ENCODE assay signal across 10 cellular contexts in genomic region chr16:3503513-3503912, GRCh38. TPM values are rescaled to one million over a fixed set of nuclear protein-coding genes. Genes with fewer than 3 reads are reported as not detected.
A peak's percentile ranks its signal among the peaks of the same experiment; 100 is the strongest.
DNase-seq lines count a peak whose midpoint lies in the region; ATAC-seq and TF ChIP-seq lines count a peak whose summit lies in the region.
"Had no signal": no experiment of that assay in that cellular context is flagged by ENCODE, and none has a peak within 500 bp of the region (broad histone marks: within the 10 kb centered on the region; RNA-seq: fewer than 3 reads in every experiment).

No MANE protein-coding gene starts in this region.

- no peak for TF ChIP-seq CTCF in glutamatergic neuron (IDR thresholded peaks at IDR 0.05; ENCODE audit: partially characterized antibody, unreplicated experiment)

- H3K27me3 Mint-ChIP-seq in T-cell: no peaks in the 10 kb centered on the region
- no peaks in the 10 kb centered on the region for H3K27me3 Mint-ChIP-seq in stimulated activated naive CD8-positive, alpha-beta T cell treated with anti-CD3 and anti-CD28 coated beads, Interleukin-15, amount 100 ng/mL, for 72 hours
- H3K27me3 Mint-ChIP-seq in glutamatergic neuron (ENCODE audit: unreplicated experiment): peaks cover 9% of the 10 kb centered on the region

- H3K4me1 Mint-ChIP-seq in T-cell (peaks cover 70 to 73% (median 70%) of the 10 kb centered on the region in 3 donors), glutamatergic neuron (ENCODE audit: low read depth, unreplicated experiment) (peaks cover 3% of the 10 kb centered on the region)
- H3K4me1 Mint-ChIP-seq in stimulated activated naive CD8-positive, alpha-beta T cell treated with anti-CD3 and anti-CD28 coated beads, Interleukin-15, amount 100 ng/mL, for 72 hours: peaks cover 83% of the 10 kb centered on the region

- peak; percentile 23 to 77 (median 46) for DNase-seq in T-cell
- DNase-seq in activated T-cell treated with anti-CD3 and anti-CD28 coated beads, Interleukin-2, amount 50 U/mL, for 48 hours: peak; percentile 59 to 64
- DNase-seq in mesenteric fat pad (ENCODE audit: low spot score): peak; percentile 26
- DNase-seq in stimulated activated naive CD8-positive, alpha-beta T cell treated with anti-CD3 and anti-CD28 coated beads, Interleukin-15, amount 100 ng/mL, for 72 hours: peak; percentile 42 to 71
- DNase-seq in NCI-H1417 treated with DMSO at 0.1 percent for 48 hours (lab: John Stamatoyannopoulos, UW): no peak
- DNase-seq in glutamatergic neuron: no peak
- DNase-seq: NCI-H510A, T1000 had no signal

- H3K4me3 Mint-ChIP-seq in T-cell (peak overlapping the region; percentile 66 to 92 (median 92)), glutamatergic neuron (ENCODE audit: unreplicated experiment) (no peak overlapping the region)
- peak overlapping the region; percentile 85 to 98 for H3K4me3 Mint-ChIP-seq in stimulated activated naive CD8-positive, alpha-beta T cell treated with anti-CD3 and anti-CD28 coated beads, Interleukin-15, amount 100 ng/mL, for 72 hours

- peak overlapping the region; percentile 94 to 97 for H3K27ac Mint-ChIP-seq in T-cell
- H3K27ac Mint-ChIP-seq in stimulated activated naive CD8-positive, alpha-beta T cell treated with anti-CD3 and anti-CD28 coated beads, Interleukin-15, amount 100 ng/mL, for 72 hours: peak overlapping the region; percentile 93 to 94
- H3K27ac Mint-ChIP-seq in glutamatergic neuron (ENCODE audit: unreplicated experiment): no peak overlapping the region

- ATAC-seq in T-cell (replicated peaks in 1 of 4) (peak; percentile 46 to 66 (median 60)), HG03045 (IDR thresholded peaks at IDR 0.05; ENCODE audit: unreplicated experiment) (no peak)
- peak; percentile 72 for ATAC-seq in stimulated activated naive CD8-positive, alpha-beta T cell treated with anti-CD3 and anti-CD28 coated beads, Interleukin-15, amount 100 ng/mL, for 72 hours

- H3K9me3 Mint-ChIP-seq in T-cell: peaks cover 0 to 3% (median 0%) of the 10 kb centered on the region in 3 donors
- H3K9me3 Mint-ChIP-seq in stimulated activated naive CD8-positive, alpha-beta T cell treated with anti-CD3 and anti-CD28 coated beads, Interleukin-15, amount 100 ng/mL, for 72 hours: no peaks in the 10 kb centered on the region
- peaks cover 2% of the 10 kb centered on the region for H3K9me3 Mint-ChIP-seq in glutamatergic neuron (ENCODE audit: unreplicated experiment)

- POLR2A ChIA-PET in T-cell (lab: Charles Lee): no interaction called here

- peaks cover 18% of the 10 kb centered on the region for H3K36me3 Mint-ChIP-seq in T-cell
- H3K36me3 Mint-ChIP-seq in glutamatergic neuron (ENCODE audit: unreplicated experiment): peaks cover 2% of the 10 kb centered on the region

- CTCF ChIA-PET in T-cell (lab: Charles Lee): no interaction called here

RNA-seq across cellular contexts. Expression of gene CLUAP1, which starts 2.7 kb away (rescaled TPM):
- total RNA-seq in T-cell (10 to 100 TPM; 22.5 to 36.2 (median 32.6) TPM), mesenteric fat pad (20.0 TPM), glutamatergic neuron (ENCODE audit: unreplicated experiment) (15.4 TPM)

RNA-seq across cellular contexts. Expression of gene C16orf90, which starts 8.2 kb away (rescaled TPM):
- not detected for total RNA-seq in T-cell
- total RNA-seq in mesenteric fat pad: not detected
- total RNA-seq in glutamatergic neuron (ENCODE audit: unreplicated experiment): not detected
- total RNA-seq: glomerular endothelial cell had no signal

Comparison
In these comparisons a context has a peak if more than half of its experiments do, and no peak if none do; other contexts are left out.
1. DNase-seq: peak in T-cell (34 of 34), activated T-cell treated with anti-CD3 and anti-CD28 coated beads, Interleukin-2, amount 50 U/mL, for 48 hours (2 of 2), mesenteric fat pad (single experiment) and stimulated activated naive CD8-positive, alpha-beta T cell treated with anti-CD3 and anti-CD28 coated beads, Interleukin-15, amount 100 ng/mL, for 72 hours (2 of 2); none in NCI-H1417 treated with DMSO at 0.1 percent for 48 hours (single experiment) and glutamatergic neuron (single experiment).